Comparison of ENCODE assay signal across 1 cellular context in the genomic region with DNA sequence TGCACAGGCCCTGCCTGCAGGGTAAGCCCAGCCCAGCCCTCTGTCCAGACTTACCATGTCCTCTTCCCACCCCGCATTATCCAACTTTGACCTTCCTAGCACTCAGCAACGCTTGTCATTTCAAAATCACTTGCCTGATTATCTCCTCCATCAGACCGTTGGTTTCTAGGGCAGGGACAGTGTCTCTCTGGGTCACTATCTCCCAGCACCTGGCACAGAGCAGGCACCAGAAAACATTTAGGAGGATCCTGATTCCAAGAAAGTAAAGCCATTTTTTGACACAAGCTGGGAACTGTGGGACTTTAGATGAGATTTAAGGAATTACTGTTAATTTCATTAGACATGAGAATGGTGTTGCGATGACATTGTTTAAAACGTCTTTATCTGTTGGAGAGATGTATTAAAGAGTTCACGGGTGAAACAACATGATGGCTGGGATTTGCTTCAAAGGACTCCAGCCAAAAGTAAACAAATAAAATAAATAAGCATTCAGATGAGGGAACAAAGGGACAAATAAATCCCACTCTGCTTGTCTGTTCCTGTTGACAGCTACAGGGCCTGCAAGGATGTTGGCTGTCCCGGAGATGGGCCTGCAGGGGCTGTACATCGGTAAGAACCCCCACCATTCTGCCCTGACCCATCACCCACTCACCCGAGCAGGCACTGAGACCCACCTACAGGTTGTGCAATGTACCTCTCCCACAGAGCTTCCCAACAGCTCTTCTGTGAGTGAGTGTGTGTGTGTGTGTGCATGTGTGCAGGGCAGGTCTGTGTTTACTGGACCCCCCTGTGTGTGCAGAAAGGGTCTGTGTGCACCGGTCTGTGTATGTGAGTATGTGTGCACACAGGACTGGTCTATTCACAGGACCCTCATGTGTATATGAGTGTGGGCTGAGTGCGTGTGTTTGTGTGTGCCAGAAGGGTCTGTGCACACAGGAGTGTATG.
TF ChIP-seq lines count a peak whose summit lies in the region.

No MANE protein-coding gene starts in this region.

TF ChIP-seq in IMR-90, 13 proteins besides CTCF, POLR2A, EP300 and RAD21:
- TF ChIP-seq CEBPB (IDR thresholded peaks at IDR 0.05; ENCODE audit: low read depth, low read length) = 0 out of 2 replicates have a peak, but pooled peaks have one; percentile 28
- TF ChIP-seq, protein P1, sequence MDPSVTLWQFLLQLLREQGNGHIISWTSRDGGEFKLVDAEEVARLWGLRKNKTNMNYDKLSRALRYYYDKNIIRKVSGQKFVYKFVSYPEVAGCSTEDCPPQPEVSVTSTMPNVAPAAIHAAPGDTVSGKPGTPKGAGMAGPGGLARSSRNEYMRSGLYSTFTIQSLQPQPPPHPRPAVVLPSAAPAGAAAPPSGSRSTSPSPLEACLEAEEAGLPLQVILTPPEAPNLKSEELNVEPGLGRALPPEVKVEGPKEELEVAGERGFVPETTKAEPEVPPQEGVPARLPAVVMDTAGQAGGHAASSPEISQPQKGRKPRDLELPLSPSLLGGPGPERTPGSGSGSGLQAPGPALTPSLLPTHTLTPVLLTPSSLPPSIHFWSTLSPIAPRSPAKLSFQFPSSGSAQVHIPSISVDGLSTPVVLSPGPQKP (IDR thresholded peaks at IDR 0.05; ENCODE audit: borderline replicate concordance, low read depth, low read length) = no peak
